Comparison of ENCODE assay signal across 9 cellular contexts in the genomic region with DNA sequence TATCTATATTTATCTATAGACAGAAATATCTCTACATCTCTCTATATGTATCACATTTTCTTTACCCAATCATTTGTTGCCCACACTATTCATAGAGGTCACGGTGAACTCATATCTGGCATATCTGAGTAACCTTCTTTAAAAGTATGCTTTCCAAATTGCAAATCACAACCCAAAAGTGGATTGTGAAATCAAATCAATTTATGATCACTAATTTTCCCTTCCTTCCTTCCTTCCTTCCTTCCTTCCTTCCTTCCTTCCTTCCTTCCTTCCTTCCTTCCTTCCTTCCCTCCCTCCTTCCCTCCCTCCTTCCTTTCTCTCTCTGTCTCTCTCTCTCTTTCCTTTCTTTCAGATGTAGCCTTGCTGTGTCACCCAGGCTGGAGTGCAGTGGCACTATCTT.
"Had no signal": no experiment of that assay in that cellular context is flagged by ENCODE, and none has a peak within 500 bp of the region (broad histone marks: within the 10 kb centered on the region; RNA-seq: fewer than 3 reads in every experiment).

No MANE protein-coding gene starts in this region.

- H3K9ac ChIP-seq: GM23248 had no signal

- DNase-seq: GM23248, GOT3, H7, H9, HCEC 1CT, HFFc6 had no signal

- H3K9me3 ChIP-seq: HAP-1 had no signal

- H3K4me3 ChIP-seq: GM23248, GM23338, HAP-1 had no signal

- H3K4me1 ChIP-seq: HAP-1 had no signal

- H3K27ac ChIP-seq: GM23248 had no signal

- ATAC-seq: GM23338, HCT116 had no signal

- H3K36me3 ChIP-seq: HAP-1 had no signal
